ENCODE assay signal across 12 cellular contexts in the genomic region with DNA sequence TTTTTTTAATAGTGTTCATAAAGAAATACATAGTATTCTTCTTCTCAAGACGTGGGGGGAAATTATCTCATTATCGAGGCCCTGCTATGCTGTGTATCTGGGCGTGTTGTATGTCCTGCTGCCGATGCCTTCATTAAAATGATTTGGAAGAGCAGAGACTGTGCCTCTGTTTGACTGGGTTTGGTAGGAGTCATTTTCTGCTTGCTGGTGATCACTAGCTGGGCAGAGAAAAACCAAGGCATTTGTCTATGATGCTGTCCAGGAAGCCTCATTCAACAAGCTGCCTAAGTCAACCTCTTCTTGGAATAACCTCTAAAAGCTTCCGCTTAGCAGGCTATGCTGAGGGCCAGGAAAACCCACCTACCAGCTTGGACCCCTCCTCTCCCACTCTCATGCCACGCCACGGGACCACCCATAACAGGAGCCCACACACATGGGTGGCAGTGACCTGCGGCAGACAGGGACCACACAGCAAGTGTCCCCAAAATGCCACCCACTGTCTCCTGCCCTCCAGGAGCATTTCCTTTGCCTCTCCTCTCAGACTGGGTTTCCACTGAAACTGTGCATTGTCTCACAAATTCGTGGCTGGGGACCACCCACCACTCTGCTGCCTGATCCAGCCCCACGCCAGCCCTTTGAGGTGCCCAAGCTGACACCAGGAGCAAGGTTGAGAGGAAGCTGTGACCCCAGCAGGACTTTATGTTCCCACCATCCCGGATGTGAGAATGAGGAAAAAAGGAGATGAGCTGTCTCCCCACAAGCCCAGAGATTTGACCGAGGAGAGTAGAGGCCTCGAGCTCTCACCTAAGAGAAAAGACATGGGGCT. TPM values are rescaled to one million over a fixed set of nuclear protein-coding genes. Genes with fewer than 3 reads are reported as not detected.
DNase-seq lines count a peak whose midpoint lies in the region; ATAC-seq, FAIRE-seq and TF ChIP-seq lines count a peak whose summit lies in the region.
"Had no signal": no experiment of that assay in that cellular context is flagged by ENCODE, and none has a peak within 500 bp of the region (broad histone marks: within the 10 kb centered on the region; RNA-seq: fewer than 3 reads in every experiment).

No MANE protein-coding gene starts in this region.

- no CpG with 5 or more reads among the region's 13 CpGs for WGBS in H9 (ENCODE audit: extremely low coverage, insufficient read length, low lambda C conversion rate)

- no peaks in the 10 kb centered on the region; a peak in 1 of 5 replicates for H3K9me3 Mint-ChIP-seq in H9

- TF ChIP-seq POLR2A in GM12892 (IDR thresholded peaks at IDR 0.05; ENCODE audit: low read depth, low read length) = 0 out of 2 replicates have a peak, but pooled peaks have one; percentile 0

- H3K23ac ChIP-seq in H9 (ENCODE audit: insufficient read length, low read depth, low read length) = no peak overlapping the region

- no peak overlapping the region for H4K8ac ChIP-seq in H9 (replicated peaks; ENCODE audit: insufficient read length, low read depth, low read length)

- no peak overlapping the region for H3K14ac ChIP-seq in H9 (ENCODE audit: insufficient read depth, low read length)

- H3K9me3 ChIP-seq in SU-DHL-6 (ENCODE audit: insufficient read depth, low read length) (no peaks in the 10 kb centered on the region), osteoblast (ENCODE audit: low read depth, low read length) (no peaks in the 10 kb centered on the region), H9 (ENCODE audit: control insufficient read depth, low read depth, low read length) (no peaks in the 10 kb centered on the region)

- H3K4me1 Mint-ChIP-seq in H9 = peaks cover 42% of the 10 kb centered on the region in 2 experiments

- peak overlapping the region; percentile 37 for H3K9ac ChIP-seq in SU-DHL-6 (ENCODE audit: low read length)
- H3K9ac ChIP-seq in H9 (ENCODE audit: extremely low read depth, insufficient read length, low read length) = no peak overlapping the region
- H3K9ac ChIP-seq: GM23248 had no signal

- peak overlapping the region; percentile 68 for H3K27ac ChIP-seq in SU-DHL-6 (ENCODE audit: low read depth, low read length)
- peak overlapping the region; percentile 58 for H3K27ac ChIP-seq in angular gyrus (ENCODE audit: low read depth, low read length)
- no peak overlapping the region for H3K27ac ChIP-seq in osteoblast (ENCODE audit: low read depth, low read length)
- H3K27ac ChIP-seq in H9 (ENCODE audit: insufficient read length, low read depth, low read length) = no peak overlapping the region
- H3K27ac ChIP-seq: GM23248, RWPE1 had no signal

- no peak overlapping the region for H2BK12ac ChIP-seq in H9 (ENCODE audit: insufficient read length, low read depth, low read length)

- H3K4ac ChIP-seq in H9 (ENCODE audit: low read depth, low read length) = no peak overlapping the region

- H4K5ac ChIP-seq in H9 (ENCODE audit: insufficient read length, low read depth, low read length) = no peak overlapping the region

- H2AFZ ChIP-seq in SU-DHL-6 (ENCODE audit: low read depth, low read length, severe bottlenecking) (no peak overlapping the region), osteoblast (ENCODE audit: low read length) (no peak overlapping the region), H9 (ENCODE audit: low read length) (no peak overlapping the region)
- H2AFZ ChIP-seq: GM23248 had no signal

- peaks cover 13% of the 10 kb centered on the region; the same call in 1 of the 2 replicates for H3F3A ChIP-seq in SU-DHL-6 (ENCODE audit: insufficient read depth)

- H3K4me3 ChIP-seq in SU-DHL-6 (ENCODE audit: insufficient read depth, low read length, poor library complexity, severe bottlenecking) = no peak overlapping the region
- H3K4me3 ChIP-seq in osteoblast (ENCODE audit: insufficient read depth, low read length) = no peak overlapping the region
- H3K4me3 ChIP-seq: GM23248 had no signal

- no peak overlapping the region for H2BK120ac ChIP-seq in H9 (ENCODE audit: low read depth, low read length, poor library complexity, severe bottlenecking)

- H3K27me3 Mint-ChIP-seq in H9 (ENCODE audit: low read depth) = peaks cover 3% of the 10 kb centered on the region; the same call in 1 of the 2 replicates

- H3K4me1 ChIP-seq in osteoblast (ENCODE audit: insufficient read depth, low read length) = peaks cover 23% of the 10 kb centered on the region
- peaks cover 6% of the 10 kb centered on the region; the same call in 1 of the 2 replicates for H3K4me1 ChIP-seq in H9 (ENCODE audit: insufficient read depth, low read length)

- no peak overlapping the region for H3K56ac ChIP-seq in H9 (ENCODE audit: insufficient read length, low read depth, low read length)

- peak overlapping the region in 1 of 3 experiments; percentile 94; a peak in 1 of 7 replicates for H3K27ac Mint-ChIP-seq in H9

- no peaks in the 10 kb centered on the region for H3K9me2 ChIP-seq in SU-DHL-6 (replicated peaks; ENCODE audit: insufficient read depth, low read length)

- H2BK20ac ChIP-seq in H9 (ENCODE audit: low read depth, low read length, poor library complexity, severe bottlenecking) = no peak overlapping the region

- no peaks in the 10 kb centered on the region for H3K36me3 Mint-ChIP-seq in H9 (ENCODE audit: insufficient read depth in 1 of 3, low read depth in 3 of 3)

- H3K79me1 ChIP-seq in H9 (ENCODE audit: insufficient read depth, low read depth, low read length, poor library complexity, severe bottlenecking) = no peaks in the 10 kb centered on the region

- H3K79me2 ChIP-seq in SU-DHL-6 (ENCODE audit: insufficient read depth, low read length) (no peaks in the 10 kb centered on the region), osteoblast (ENCODE audit: insufficient read depth, low read length) (no peaks in the 10 kb centered on the region), H9 (ENCODE audit: insufficient read depth, low read length) (no peaks in the 10 kb centered on the region)

- no peak overlapping the region for H2BK15ac ChIP-seq in H9 (ENCODE audit: low read depth, low read length)

- DNase-seq in GM12892 (ENCODE audit: insufficient read length) = no peak
- DNase-seq in osteoblast (ENCODE audit: insufficient read length, low spot score, missing footprints) = peak; percentile 21
- no peak for DNase-seq in H9
- no peak for DNase-seq in NCI-H2196 treated with DMSO at 0.1 percent for 48 hours (lab: John Stamatoyannopoulos, UW; ENCODE audit: unreplicated experiment)
- no peak for DNase-seq in nucleus accumbens (lab: John Stamatoyannopoulos, UW)
- DNase-seq: GM23248, midbrain, NCI-H510A treated with DMSO at 0.1 percent for 48 hours had no signal

- no peak overlapping the region for H2AK5ac ChIP-seq in H9 (ENCODE audit: insufficient read length, low read length)

- no peak for ATAC-seq in GM21723 (IDR thresholded peaks at IDR 0.05; ENCODE audit: unreplicated experiment)

- no peak overlapping the region for H2BK5ac ChIP-seq in H9 (ENCODE audit: insufficient read length, low read length)

- TF ChIP-seq CTCF in SU-DHL-6 (IDR thresholded peaks at IDR 0.05; ENCODE audit: insufficient read depth, low read length, poor library complexity, severe bottlenecking) (no peak), osteoblast (IDR thresholded peaks at IDR 0.05; ENCODE audit: extremely low read depth, low read depth, low read length) (no peak), H9 (conservative IDR thresholded peaks at IDR 0.05) (no peak)

- no peak overlapping the region for H3T11ph ChIP-seq in H9 (ENCODE audit: low read length)

- FAIRE-seq in GM12892 (lab: Jason Lieb, UNC) = no peak

- no peak overlapping the region for H4K91ac ChIP-seq in H9 (ENCODE audit: insufficient read length, low read depth, low read length)

- H4K20me1 ChIP-seq in SU-DHL-6 (ENCODE audit: low read depth, low read length) = no peaks in the 10 kb centered on the region
- H4K20me1 ChIP-seq in osteoblast (ENCODE audit: insufficient read depth, low read length) = no peaks in the 10 kb centered on the region
- no peaks in the 10 kb centered on the region for H4K20me1 ChIP-seq in H9 (ENCODE audit: control insufficient read depth, insufficient read depth, insufficient read length)

- H3K18ac ChIP-seq in H9 (ENCODE audit: insufficient read length, low read depth, low read length) = no peak overlapping the region

- H3K27me3 ChIP-seq in SU-DHL-6 (ENCODE audit: low read length) (no peaks in the 10 kb centered on the region), osteoblast (ENCODE audit: insufficient read depth, low read length) (no peaks in the 10 kb centered on the region), H9 (ENCODE audit: insufficient read depth, low read length) (no peaks in the 10 kb centered on the region)

- H3K4me2 ChIP-seq in SU-DHL-6 (ENCODE audit: low read depth, low read length, poor library complexity, severe bottlenecking) (no peak overlapping the region), osteoblast (ENCODE audit: insufficient read depth, low read length) (no peak overlapping the region), H9 (ENCODE audit: insufficient read depth, insufficient read length, low read length) (no peak overlapping the region)

- H3K23me2 ChIP-seq in H9 (ENCODE audit: insufficient read length, low read depth, low read length, poor library complexity, severe bottlenecking) = no peaks in the 10 kb centered on the region

- no peak overlapping the region for H3K4me3 Mint-ChIP-seq in H9

- H3K36me3 ChIP-seq in SU-DHL-6 (ENCODE audit: low read length) = no peaks in the 10 kb centered on the region
- H3K36me3 ChIP-seq in osteoblast (ENCODE audit: insufficient read depth, low read length) = no peaks in the 10 kb centered on the region

RNA-seq across cellular contexts. Expression of a gene that starts 36.8 kb away (rescaled TPM):
- polyA plus RNA-seq in GM12892 (2012; ENCODE audit: missing spikeins) = 293 TPM
- total RNA-seq in osteoblast (213 and 272 TPM in 2 replicates), H9 (2021) (127 TPM in 2 replicates)

RNA-seq across cellular contexts. Expression of a gene that starts 45.9 kb away (rescaled TPM):
- 8.5 TPM for polyA plus RNA-seq in GM12892 (2012; ENCODE audit: missing spikeins)
- 52.1 and 54.2 TPM in 2 replicates for total RNA-seq in osteoblast
- 21.8 and 23.5 TPM in 2 replicates for total RNA-seq in H9 (2021)

Comparison
In these comparisons a context has a peak if more than half of its experiments do, and no peak if none do; other contexts are left out.
1. H3K27ac ChIP-seq: peak in SU-DHL-6 (single experiment) and angular gyrus (single experiment); none in osteoblast (single experiment) and H9 (single experiment).